In genomic region chr16:18809165-18809564, GRCh38 we compare ENCODE assay signal across 20 cellular contexts.
"Had no signal": no experiment of that assay in that cellular context is flagged by ENCODE, and none has a peak within 500 bp of the region (broad histone marks: within the 10 kb centered on the region; RNA-seq: fewer than 3 reads in every experiment).

No MANE protein-coding gene starts in this region.

- H3K27ac Mint-ChIP-seq: dendritic cell treated with granulocyte-macrophage colony-stimulating factor and Interleukin-4, amounts not matched to agents 40 ng/mL and 50 ng/mL, for 4 days; effector memory CD8-positive, alpha-beta T cell; nephron progenitor cell; progenitor cell of endocrine pancreas had no signal

- ATAC-seq: effector memory CD8-positive, alpha-beta T cell; gastrocnemius medialis; heart right ventricle; left lobe of liver; naive thymus-derived CD4-positive, alpha-beta T cell; right cardiac atrium had no signal

- DNase-seq: effector memory CD8-positive, alpha-beta T cell; gastrocnemius medialis; heart right ventricle; hypothalamus; mammary epithelial cell; naive thymus-derived CD4-positive, alpha-beta T cell; nephron progenitor cell; ovary; right cardiac atrium; spleen; stimulated activated CD4-positive, alpha-beta T cell treated with anti-CD3 and anti-CD28 coated beads, Interleukin-15, amount 100 ng/mL, for 24 hours; stimulated activated CD4-positive, alpha-beta T cell treated with anti-CD3 and anti-CD28 coated beads, Interleukin-1b, Interleukin-23, amount 100 ng/mL, for 48 hours; stimulated activated CD4-positive, alpha-beta T cell treated with anti-CD3 and anti-CD28 coated beads, Interleukin-4, amount 100 ng/mL, for 4 hours; stimulated activated naive CD4-positive, alpha-beta T cell; stomach; substantia nigra; trophoblast cell had no signal

- H3K9me3 Mint-ChIP-seq: dendritic cell treated with granulocyte-macrophage colony-stimulating factor and Interleukin-4, amounts not matched to agents 40 ng/mL and 50 ng/mL, for 4 days; effector memory CD8-positive, alpha-beta T cell; nephron progenitor cell had no signal

- H3K4me3 Mint-ChIP-seq: dendritic cell treated with granulocyte-macrophage colony-stimulating factor and Interleukin-4, amounts not matched to agents 40 ng/mL and 50 ng/mL, for 4 days; effector memory CD8-positive, alpha-beta T cell; naive thymus-derived CD4-positive, alpha-beta T cell; nephron progenitor cell had no signal

- H3K27me3 Mint-ChIP-seq: dendritic cell treated with granulocyte-macrophage colony-stimulating factor and Interleukin-4, amounts not matched to agents 40 ng/mL and 50 ng/mL, for 4 days; effector memory CD8-positive, alpha-beta T cell; naive thymus-derived CD4-positive, alpha-beta T cell; progenitor cell of endocrine pancreas had no signal
